In genomic region chr12:131211279-131211938, GRCh38 we compare ENCODE assay signal across 1 cellular context.
TF ChIP-seq lines count a peak whose summit lies in the region.

No MANE protein-coding gene starts in this region.

TF ChIP-seq in H1, 55 proteins besides CTCF, POLR2A, EP300 and RAD21 (continued from another document):
- TF ChIP-seq HDAC2 (IDR thresholded peaks at IDR 0.05; ENCODE audit: borderline replicate concordance in 1 of 2, low read depth in 2 of 2, low read length in 2 of 2) (no peak), TAF7 (optimal IDR thresholded peaks at IDR 0.05; ENCODE audit: borderline replicate concordance, low read depth, low read length) (no peak), TEAD4 (IDR thresholded peaks at IDR 0.05; ENCODE audit: low read depth, low read length) (no peak), FOSL1 (IDR thresholded peaks at IDR 0.05; ENCODE audit: insufficient read depth, low read depth, low read length) (no peak), POU5F1 (IDR thresholded peaks at IDR 0.05; ENCODE audit: low read depth, low read length) (no peak), GABPA (IDR thresholded peaks at IDR 0.05; ENCODE audit: borderline replicate concordance, insufficient read depth, low read length) (no peak), KDM5A (IDR thresholded peaks at IDR 0.05; ENCODE audit: low read length) (no peak), MAFK (IDR thresholded peaks at IDR 0.05; ENCODE audit: low read depth, low read length) (no peak), CHD1 (IDR thresholded peaks at IDR 0.05; ENCODE audit: low read depth, low read length) (no peak), BRCA1 (IDR thresholded peaks at IDR 0.05; ENCODE audit: low read depth, low read length) (no peak)
